ENCODE assay signal across 19 cellular contexts in the genomic region with DNA sequence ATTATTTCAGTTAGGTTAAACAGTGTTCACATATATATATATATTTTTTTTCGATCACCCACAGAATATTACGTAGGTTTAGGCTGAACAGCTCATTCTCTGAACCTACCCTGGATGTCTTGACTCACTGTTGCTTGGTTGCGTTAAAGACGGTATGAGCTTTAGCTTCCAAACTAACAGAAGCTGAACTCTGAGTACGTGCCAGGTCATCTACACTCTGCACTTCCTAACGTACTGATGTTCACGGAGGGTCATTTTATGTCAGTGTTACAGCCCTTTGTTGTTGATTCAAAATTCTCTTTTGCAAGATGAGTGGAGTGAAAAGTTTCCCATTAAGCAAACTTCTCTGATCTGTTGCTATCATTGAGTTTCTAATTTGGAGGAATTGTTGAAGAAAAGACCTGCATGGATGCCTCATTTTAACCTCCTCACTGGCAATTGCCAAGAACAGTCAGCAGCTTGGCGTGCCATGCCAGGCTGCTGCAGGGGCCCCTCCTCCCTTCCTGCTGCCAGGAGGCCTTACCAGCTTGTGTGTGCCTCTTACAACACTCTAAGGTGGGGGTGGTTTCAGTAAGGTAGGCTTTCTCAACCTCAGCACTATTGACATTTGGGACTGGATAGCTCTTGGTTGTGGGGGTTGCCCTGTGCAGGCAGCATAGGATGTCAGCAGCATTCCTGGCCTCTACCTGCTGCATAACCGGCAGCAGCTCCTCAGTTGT. TPM values are rescaled to one million over a fixed set of nuclear protein-coding genes. Genes with fewer than 3 reads are reported as not detected.
DNase-seq lines count a peak whose midpoint lies in the region; ATAC-seq and TF ChIP-seq lines count a peak whose summit lies in the region.
"Had no signal": no experiment of that assay in that cellular context is flagged by ENCODE, and none has a peak within 500 bp of the region (broad histone marks: within the 10 kb centered on the region; RNA-seq: fewer than 3 reads in every experiment).

No MANE protein-coding gene starts in this region.

- intact Hi-C loops in Right ventricle myocardium inferior (cut with DNase I) (loop anchor here (5.0 kb wide), 1 partner anchor 45 kb away; a partner anchor contains a TSS), left ventricle myocardium inferior (cut with micrococcal nuclease) (no loop called here)
- intact Hi-C loops in naive thymus-derived CD4-positive, alpha-beta T cell (cut with micrococcal nuclease), result no loop called here

- H3K4me3 Mint-ChIP-seq in naive thymus-derived CD4-positive, alpha-beta T cell, result no peak overlapping the region
- H3K4me3 Mint-ChIP-seq: activated CD8-positive, alpha-beta memory T cell treated with anti-CD3 and anti-CD28 coated beads, Interleukin-2, amount 10 ng/mL, durations not matched to agents 7 days and 5 days; CD8-positive, alpha-beta T cell; T-helper 2 cell treated with Interferon-gamma antibody and Interleukin-4, amounts not matched to agents 5 μg/mL and 100 μg/mL, for 36 hours had no signal

- H3K4me1 ChIP-seq in left ventricle myocardium inferior (peaks cover 15% of the 10 kb centered on the region), upper lobe of left lung (peaks cover 0 to 14% (median 9%) of the 10 kb centered on the region in 4 donors)
- H3K4me1 ChIP-seq in naive thymus-derived CD4-positive, alpha-beta T cell (ENCODE audit: control insufficient read depth in 2 of 2, insufficient read depth in 2 of 2, low read length in 2 of 2), result no peaks in the 10 kb centered on the region

- POLR2A ChIA-PET in naive thymus-derived CD4-positive, alpha-beta T cell (lab: Charles Lee), result no interaction called here

- TF ChIP-seq EP300 in upper lobe of left lung (IDR thresholded peaks at IDR 0.05), result peak in 1 of 4 donors; percentile 4

- WGBS in upper lobe of left lung, 2 donors, result 82 to 88% methylated on average over 9 of the region's 9 CpGs

- H3K4me3 ChIP-seq in left ventricle myocardium inferior, result no peak overlapping the region
- H3K4me3 ChIP-seq in choroid plexus epithelial cell (ENCODE audit: low read depth, low read length), result no peak overlapping the region
- H3K4me3 ChIP-seq in upper lobe of left lung, result no peak overlapping the region
- no peak overlapping the region for H3K4me3 ChIP-seq in naive thymus-derived CD4-positive, alpha-beta T cell (ENCODE audit: low read length)
- H3K4me3 ChIP-seq in WERI-Rb-1 (ENCODE audit: low read depth, low read length), result no peak overlapping the region
- H3K4me3 ChIP-seq: K562 had no signal

- TF ChIP-seq CTCF in left ventricle myocardium inferior (IDR thresholded peaks at IDR 0.05; ENCODE audit: borderline replicate concordance) (no peak), choroid plexus epithelial cell (conservative IDR thresholded peaks at IDR 0.05; ENCODE audit: low read depth, low read length) (no peak), upper lobe of left lung (IDR thresholded peaks at IDR 0.05) (no peak), WERI-Rb-1 (IDR thresholded peaks at IDR 0.05; ENCODE audit: low read depth, low read length) (no peak)

- no peak for TF ChIP-seq POLR2A in upper lobe of left lung (IDR thresholded peaks at IDR 0.05)

- no peaks in the 10 kb centered on the region for H3K9me3 Mint-ChIP-seq in naive thymus-derived CD4-positive, alpha-beta T cell
- H3K9me3 Mint-ChIP-seq: CD8-positive, alpha-beta T cell; T-helper 2 cell treated with Interferon-gamma antibody and Interleukin-4, amounts not matched to agents 5 μg/mL and 100 μg/mL, for 36 hours had no signal

- H3K9me3 ChIP-seq in left ventricle myocardium inferior (replicated peaks), result no peaks in the 10 kb centered on the region
- no peaks in the 10 kb centered on the region for H3K9me3 ChIP-seq in upper lobe of left lung
- no peaks in the 10 kb centered on the region for H3K9me3 ChIP-seq in naive thymus-derived CD4-positive, alpha-beta T cell (ENCODE audit: control insufficient read depth in 2 of 3, low read length in 3 of 3)
- H3K9me3 ChIP-seq in WERI-Rb-1 (ENCODE audit: severe bottlenecking), result no peaks in the 10 kb centered on the region

- H3K4me1 Mint-ChIP-seq in naive thymus-derived CD4-positive, alpha-beta T cell, result peaks cover 0 to 3% (median 0%) of the 10 kb centered on the region in 7 donors

- no peaks in the 10 kb centered on the region for H3K36me3 Mint-ChIP-seq in naive thymus-derived CD4-positive, alpha-beta T cell
- H3K36me3 Mint-ChIP-seq: activated CD8-positive, alpha-beta memory T cell treated with anti-CD3 and anti-CD28 coated beads, Interleukin-2, amount 10 ng/mL, durations not matched to agents 7 days and 5 days; CD8-positive, alpha-beta T cell had no signal

- no peaks in the 10 kb centered on the region for H3K27me3 ChIP-seq in left ventricle myocardium inferior (ENCODE audit: low read depth)
- no peaks in the 10 kb centered on the region for H3K27me3 ChIP-seq in upper lobe of left lung
- H3K27me3 ChIP-seq in naive thymus-derived CD4-positive, alpha-beta T cell (ENCODE audit: control insufficient read depth in 2 of 2, insufficient read depth in 2 of 2, low read length in 2 of 2), result no peaks in the 10 kb centered on the region
- no peaks in the 10 kb centered on the region for H3K27me3 ChIP-seq in WERI-Rb-1 (ENCODE audit: insufficient read depth, low read depth, severe bottlenecking)

- H3K27me3 Mint-ChIP-seq in naive thymus-derived CD4-positive, alpha-beta T cell, result peaks cover 0 to 8% (median 0%) of the 10 kb centered on the region in 5 donors
- H3K27me3 Mint-ChIP-seq: activated CD8-positive, alpha-beta memory T cell treated with anti-CD3 and anti-CD28 coated beads, Interleukin-2, amount 10 ng/mL, durations not matched to agents 7 days and 5 days had no signal

- ATAC-seq in Right ventricle myocardium inferior (peak; percentile 46), left lobe of liver (peak; percentile 98), upper lobe of left lung (ENCODE audit: low FRiP score in 2 of 2) (peak; percentile 3 to 93)
- ATAC-seq in naive thymus-derived CD4-positive, alpha-beta T cell, result no peak
- ATAC-seq: activated CD8-positive, alpha-beta memory T cell treated with anti-CD3 and anti-CD28 coated beads, Interleukin-2, amount 10 ng/mL, durations not matched to agents 7 days and 5 days; CD8-positive, alpha-beta T cell; K562 had no signal

- H3K27ac Mint-ChIP-seq in naive thymus-derived CD4-positive, alpha-beta T cell, result no peak overlapping the region
- H3K27ac Mint-ChIP-seq: activated CD8-positive, alpha-beta memory T cell treated with anti-CD3 and anti-CD28 coated beads, Interleukin-2, amount 10 ng/mL, durations not matched to agents 7 days and 5 days; CD8-positive, alpha-beta T cell; T-helper 2 cell treated with Interferon-gamma antibody and Interleukin-4, amounts not matched to agents 5 μg/mL and 100 μg/mL, for 36 hours had no signal

- H3K27ac ChIP-seq in left ventricle myocardium inferior (replicated peaks) (no peak overlapping the region), upper lobe of left lung (no peak overlapping the region), WERI-Rb-1 (no peak overlapping the region)
- no peak overlapping the region for H3K27ac ChIP-seq in naive thymus-derived CD4-positive, alpha-beta T cell (ENCODE audit: low read depth, low read length)

- no peak for DNase-seq in Right ventricle myocardium inferior (ENCODE audit: missing footprints)
- DNase-seq in left ventricle myocardium inferior, result no peak
- DNase-seq in choroid plexus epithelial cell (ENCODE audit: low read depth), result peak; percentile 52
- peak; percentile 87 for DNase-seq in left lobe of liver (ENCODE audit: low spot score)
- peak; percentile 40 to 84 for DNase-seq in upper lobe of left lung
- no peak for DNase-seq in naive thymus-derived CD4-positive, alpha-beta T cell
- DNase-seq in activated T-cell treated with anti-CD3 and anti-CD28 coated beads for 4 hours, result no peak
- no peak for DNase-seq in WERI-Rb-1
- DNase-seq: activated CD8-positive, alpha-beta memory T cell treated with anti-CD3 and anti-CD28 coated beads, Interleukin-2, amount 10 ng/mL, durations not matched to agents 7 days and 5 days; activated gamma-delta T cell; aorta; CD8-positive, alpha-beta T cell; DND-41; NCI-H1105; NCI-H2171; SIG-M5 had no signal

- CTCF ChIA-PET in naive thymus-derived CD4-positive, alpha-beta T cell (lab: Charles Lee), result no interaction called here

- H3K36me3 ChIP-seq in left ventricle myocardium inferior, result no peaks in the 10 kb centered on the region
- no peaks in the 10 kb centered on the region for H3K36me3 ChIP-seq in upper lobe of left lung
- no peaks in the 10 kb centered on the region for H3K36me3 ChIP-seq in naive thymus-derived CD4-positive, alpha-beta T cell (ENCODE audit: control insufficient read depth in 2 of 3, insufficient read depth in 3 of 3, low read length in 3 of 3)
- H3K36me3 ChIP-seq in WERI-Rb-1, result no peaks in the 10 kb centered on the region

RNA-seq across cellular contexts. Expression of a gene that starts 44.3 kb away (rescaled TPM):
- total RNA-seq in Right ventricle myocardium inferior, result not detected
- total RNA-seq in left ventricle myocardium inferior, result not detected
- not detected for total RNA-seq in left lobe of liver
- 1 to 10 TPM in 2 of 6 donors, under 1 TPM in 2, not detected in 2; 0.26 to 2.7 (median 0.69) TPM for total RNA-seq in upper lobe of left lung
- not detected for total RNA-seq in naive thymus-derived CD4-positive, alpha-beta T cell
- polyA plus RNA-seq in naive thymus-derived CD4-positive, alpha-beta T cell, result not detected
- total RNA-seq: activated CD8-positive, alpha-beta memory T cell treated with anti-CD3 and anti-CD28 coated beads, Interleukin-2, amount 10 ng/mL, durations not matched to agents 7 days and 5 days; aorta; CD8-positive, alpha-beta T cell; dermis microvascular lymphatic vessel endothelial cell; K562 had no signal
- polyA plus RNA-seq: aorta, K562 had no signal

Comparison
In these comparisons a context has a peak if more than half of its experiments do, and no peak if none do; other contexts are left out.
1. DNase-seq: peak in choroid plexus epithelial cell (single experiment), left lobe of liver (single experiment) and upper lobe of left lung (2 of 2); none in Right ventricle myocardium inferior (single experiment), left ventricle myocardium inferior (single experiment), naive thymus-derived CD4-positive, alpha-beta T cell (0 of 9), activated T-cell treated with anti-CD3 and anti-CD28 coated beads for 4 hours (single experiment) and WERI-Rb-1 (single experiment).